ENCODE assay signal across 17 cellular contexts in the genomic region with DNA sequence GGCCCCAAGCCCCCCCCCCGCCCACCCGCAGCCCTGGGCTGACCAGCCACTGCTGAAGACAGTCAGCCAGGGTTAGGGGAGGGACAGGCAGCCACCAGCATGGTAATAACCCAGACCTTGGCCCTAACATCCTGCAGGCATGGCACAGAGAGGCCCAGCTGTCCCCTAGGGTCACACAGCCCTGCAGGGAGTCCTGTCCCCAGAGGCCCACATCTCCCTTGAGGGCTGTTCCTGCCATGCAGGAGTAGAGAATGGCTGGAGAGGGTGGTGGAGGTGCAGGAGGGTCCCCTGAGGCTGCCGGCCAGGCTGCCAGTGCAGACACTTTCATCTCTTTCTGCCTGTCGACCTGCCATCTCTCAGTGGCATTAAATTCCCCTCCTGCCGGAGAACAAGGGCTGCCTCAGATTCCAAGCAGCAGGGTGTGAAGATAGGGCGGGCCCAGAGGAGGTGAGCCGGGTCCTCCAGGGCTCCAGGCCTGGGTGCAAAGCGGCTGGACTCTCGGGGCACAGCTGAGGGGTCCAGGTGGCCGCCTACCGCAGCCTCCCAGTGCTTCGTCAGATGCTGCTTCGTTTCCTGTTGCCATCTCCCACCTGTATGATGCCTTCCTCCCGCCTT. TPM values are rescaled to one million over a fixed set of nuclear protein-coding genes. Genes with fewer than 3 reads are reported as not detected.
DNase-seq lines count a peak whose midpoint lies in the region; FAIRE-seq and TF ChIP-seq lines count a peak whose summit lies in the region.
"Had no signal": no experiment of that assay in that cellular context is flagged by ENCODE, and none has a peak within 500 bp of the region (broad histone marks: within the 10 kb centered on the region; RNA-seq: fewer than 3 reads in every experiment).

No MANE protein-coding gene starts in this region.

- no peak overlapping the region for H2BK20ac ChIP-seq in H1 (ENCODE audit: low read length)

- 83% methylated on average over 12 of the region's 14 CpGs; no CpG with 5 or more reads in 1 of the 2 experiments for WGBS in H1 (ENCODE audit: extremely low coverage in 1 of 2, insufficient coverage in 1 of 2, insufficient read length in 1 of 2, insufficient replicate concordance in 2 of 2, low coverage in 1 of 2, low lambda C conversion rate in 2 of 2, missing lambda C conversion rate in 1 of 2), 2 experiments
- 58 to 84% (median 71%) methylated on average over 12 to 14 of the region's 14 CpGs for WGBS in spleen, 5 donors

- H3K9me3 ChIP-seq in H1 (ENCODE audit: insufficient read depth in 2 of 2, low read depth in 1 of 2, low read length in 1 of 2) (no peaks in the 10 kb centered on the region), spleen (no peaks in the 10 kb centered on the region)
- H3K9me3 ChIP-seq: HAP-1 had no signal

- H4K91ac ChIP-seq in H1 (replicated peaks; ENCODE audit: insufficient read length, low read length): no peak overlapping the region

- H2BK120ac ChIP-seq in H1 (replicated peaks; ENCODE audit: low read depth, low read length): no peak overlapping the region

- no peak for TF ChIP-seq POLR2A in H1 (IDR thresholded peaks at IDR 0.05; ENCODE audit: control extremely low read depth in 1 of 2, low read depth in 2 of 2, low read length in 2 of 2)
- no peak for TF ChIP-seq POLR2A in spleen (IDR thresholded peaks at IDR 0.05)

- peaks cover 0 to 5% (median 0%) of the 10 kb centered on the region in 4 experiments; a peak in 2 of 7 replicates for H3K27me3 ChIP-seq in H1 (replicated peaks in 1 of 4; ENCODE audit: control insufficient read depth in 3 of 4, extremely low read depth in 1 of 4, insufficient read depth in 3 of 4, low read length in 3 of 4)
- no peaks in the 10 kb centered on the region for H3K27me3 ChIP-seq in spleen (replicated peaks in 1 of 7)

- H3K36me3 ChIP-seq in H1 (ENCODE audit: control insufficient read depth in 2 of 4, insufficient read depth in 4 of 4, low read length in 3 of 4): 0 out of 8 replicates have a peak, but pooled peaks cover 0 to 2% (median 0%) of the 10 kb centered on the region in 4 experiments
- peaks cover 0 to 26% (median 2%) of the 10 kb centered on the region in 6 donors for H3K36me3 ChIP-seq in spleen
- H3K36me3 ChIP-seq: HAP-1 had no signal

- peaks cover 4% of the 10 kb centered on the region; the same call in 1 of the 2 replicates for H3K79me1 ChIP-seq in H1 (ENCODE audit: low read depth, low read length)

- no peak for TF ChIP-seq CTCF in H1 (IDR thresholded peaks at IDR 0.05; ENCODE audit: control extremely low read depth in 1 of 3, insufficient read depth in 1 of 3, low read depth in 1 of 3, low read length in 3 of 3)
- TF ChIP-seq CTCF in spleen (IDR thresholded peaks at IDR 0.05 in 8 of 11, conservative IDR thresholded peaks at IDR 0.05 in 3 of 11): no peak

- TF ChIP-seq RAD21 in H1 (IDR thresholded peaks at IDR 0.05 in 1 of 2, conservative IDR thresholded peaks at IDR 0.05 in 1 of 2; ENCODE audit: low read depth in 2 of 2, low read length in 2 of 2): no peak

- no peak overlapping the region for H3K18ac ChIP-seq in H1 (ENCODE audit: extremely low read depth, low read length)

- H3K23me2 ChIP-seq in H1 (ENCODE audit: low read depth, low read length): no peaks in the 10 kb centered on the region

- no peak overlapping the region for H3K56ac ChIP-seq in H1 (replicated peaks; ENCODE audit: insufficient read length, low read depth, low read length)

- H3K79me2 ChIP-seq in H1 (ENCODE audit: control insufficient read depth in 1 of 2, insufficient read depth in 2 of 2, low read length in 2 of 2): no peaks in the 10 kb centered on the region

- peaks cover 11 to 31% of the 10 kb centered on the region in 2 experiments for H4K20me1 ChIP-seq in H1 (replicated peaks in 1 of 2; ENCODE audit: control insufficient read depth in 1 of 2, insufficient read depth in 2 of 2, low read length in 2 of 2)

- POLR2A ChIA-PET in H1 (lab: Charles Lee; ENCODE audit: partially characterized antibody): interaction anchor here (0.7 to 9.8 kb wide), 14 partner anchors 8 to 50 kb away, joined by 3 to 76 read pairs (median 5); no protein-coding TSS in a partner anchor

- H3K4me1 ChIP-seq in H1 (replicated peaks in 1 of 4; ENCODE audit: control insufficient read depth in 3 of 4, insufficient read depth in 4 of 4, low read length in 3 of 4) (peaks cover 39 to 69% (median 60%) of the 10 kb centered on the region in 4 experiments), spleen (peaks cover 25 to 95% (median 73%) of the 10 kb centered on the region in 6 donors)
- H3K4me1 ChIP-seq: HAP-1 had no signal

- H3K27ac ChIP-seq in H1 (ENCODE audit: low read depth, low read length) (no peak overlapping the region), spleen (peak overlapping the region in 5 of 8 donors; percentile 39 to 74 (median 44))

- H3K4me3 ChIP-seq in H1 (ENCODE audit: extremely low read depth in 1 of 4, insufficient read depth in 2 of 4, low read depth in 3 of 4, low read length in 4 of 4): no peak overlapping the region
- H3K4me3 ChIP-seq in spleen: no peak overlapping the region
- H3K4me3 ChIP-seq: HAP-1 had no signal

- no peak overlapping the region for H3K23ac ChIP-seq in H1 (ENCODE audit: insufficient read length)

- H2BK15ac ChIP-seq in H1 (ENCODE audit: low read length): 0 out of 2 replicates have a peak overlapping the region, but pooled peaks have one; percentile 63

- no peak overlapping the region for H4K8ac ChIP-seq in H1 (ENCODE audit: extremely low read depth, insufficient read depth, low read length)

- H4K5ac ChIP-seq in H1 (ENCODE audit: insufficient read length, low read depth, low read length): no peak overlapping the region

- H2BK12ac ChIP-seq in H1 (ENCODE audit: low read depth, low read length): 0 out of 2 replicates have a peak overlapping the region, but pooled peaks have one; percentile 51

- CTCF ChIA-PET in H1 (lab: Charles Lee; ENCODE audit: partially characterized antibody): interaction anchor here (1.0 to 7.7 kb wide), 16 partner anchors 10 to 78 kb away, joined by 3 to 97 read pairs (median 5); no protein-coding TSS in a partner anchor

- H2BK5ac ChIP-seq in H1 (ENCODE audit: low read depth, low read length): no peak overlapping the region

- H3K4me2 ChIP-seq in H1 (ENCODE audit: insufficient read depth in 1 of 2, low read depth in 2 of 2, low read length in 2 of 2): no peak overlapping the region

- no peak overlapping the region for H2AK5ac ChIP-seq in H1 (ENCODE audit: low read depth, low read length)

- no peak overlapping the region for H3K14ac ChIP-seq in H1 (ENCODE audit: insufficient read length)

- no peak for TF ChIP-seq EP300 in H1 (IDR thresholded peaks at IDR 0.05; ENCODE audit: borderline replicate concordance in 1 of 2, low read depth in 2 of 2, low read length in 2 of 2)

- no peak overlapping the region for H3K9ac ChIP-seq in H1 (replicated peaks in 1 of 4; ENCODE audit: extremely low read depth in 1 of 4, low read depth in 3 of 4, low read length in 3 of 4)

- no peak overlapping the region for H2AFZ ChIP-seq in H1 (ENCODE audit: low read length)

- no peak for FAIRE-seq in H1 (lab: Jason Lieb, UNC)

- peak; percentile 50 for DNase-seq in ELF-1 (ENCODE audit: low read depth, low spot score)
- peak; percentile 59 for DNase-seq in NAMALWA (ENCODE audit: low spot score)
- no peak for DNase-seq in H1 (ENCODE audit: low read depth in 1 of 2, low spot score in 2 of 2)
- no peak for DNase-seq in spleen
- DNase-seq in kidney tubule cell (ENCODE audit: low spot score): no peak
- no peak for DNase-seq in HuH-7 (ENCODE audit: low spot score)
- DNase-seq in head of caudate nucleus: no peak
- DNase-seq: activated CD4-positive, alpha-beta T cell treated with anti-CD3 and anti-CD28 coated beads, Interleukin-2, amount 10 ng/mL, durations not matched to agents 7 days and 5 days; activated CD8-positive, alpha-beta memory T cell treated with anti-CD3 and anti-CD28 coated beads, Interleukin-2, amount 50 U/mL, for 48 hours; activated gamma-delta T cell treated with Interleukin-2 at 50 U/mL for 16 hours; cerebellar nuclear complex; hippocampal formation; islet precursor cell; NCI-H1417 treated with DMSO at 0.1 percent for 48 hours; NCI-H748 treated with DMSO at 0.1 percent for 48 hours; nephron progenitor cell had no signal

- intact Hi-C loops in spleen (cut with DNase I; ENCODE audit: low total_unique reads) (loop anchor here (5.0 kb wide), 1 partner anchor 56 kb away; no protein-coding TSS in a partner anchor), head of caudate nucleus (cut with DNase I) (loop anchor here (5.0 kb wide), 1 partner anchor 41 kb away; a partner anchor contains a TSS)

- H3K4ac ChIP-seq in H1 (replicated peaks; ENCODE audit: insufficient read length, low read depth, low read length): no peak overlapping the region

TF ChIP-seq in H1, 55 proteins besides CTCF, POLR2A, EP300 and RAD21:
- TF ChIP-seq, protein P1, sequence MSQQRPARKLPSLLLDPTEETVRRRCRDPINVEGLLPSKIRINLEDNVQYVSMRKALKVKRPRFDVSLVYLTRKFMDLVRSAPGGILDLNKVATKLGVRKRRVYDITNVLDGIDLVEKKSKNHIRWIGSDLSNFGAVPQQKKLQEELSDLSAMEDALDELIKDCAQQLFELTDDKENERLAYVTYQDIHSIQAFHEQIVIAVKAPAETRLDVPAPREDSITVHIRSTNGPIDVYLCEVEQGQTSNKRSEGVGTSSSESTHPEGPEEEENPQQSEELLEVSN (IDR thresholded peaks at IDR 0.05): 0 out of 2 replicates have a peak, but pooled peaks have one; percentile 27
- no peak for TF ChIP-seq RXRA (IDR thresholded peaks at IDR 0.05; ENCODE audit: insufficient read depth, low read depth, low read length)
- TF ChIP-seq, protein P2, sequence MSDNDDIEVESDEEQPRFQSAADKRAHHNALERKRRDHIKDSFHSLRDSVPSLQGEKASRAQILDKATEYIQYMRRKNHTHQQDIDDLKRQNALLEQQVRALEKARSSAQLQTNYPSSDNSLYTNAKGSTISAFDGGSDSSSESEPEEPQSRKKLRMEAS (IDR thresholded peaks at IDR 0.05): 0 out of 2 replicates have a peak, but pooled peaks have one; percentile 12
- no peak for TF ChIP-seq BACH1 (IDR thresholded peaks at IDR 0.05; ENCODE audit: low read length)
- no peak for TF ChIP-seq RBBP5 (IDR thresholded peaks at IDR 0.05; ENCODE audit: borderline replicate concordance, low read depth, low read length)

RNA-seq across cellular contexts. Expression of a gene that starts 40.0 kb away (rescaled TPM):
- 74.0 and 78.3 TPM in 2 replicates for total RNA-seq in H1 (2021; fragmentation: NEBNext Ultra II Directional; extraction: Animal tissue kit (Norgen Biotek cat#: 25700))
- polyA plus RNA-seq in H1 (2011; rRNA removed) (61.4 and 83.5 TPM in 2 replicates), spleen (10 to 100 TPM; 46.4 to 69.5 (median 60.8) TPM)
- 68.8 TPM for polyA plus RNA-seq in H1 (2011; cell fraction: cytosol; rRNA removed)
- 52.7 TPM for polyA plus RNA-seq in H1 (2011; cell fraction: nucleus; rRNA removed)
- 35.6 to 47.4 TPM (median 43.3 TPM) in 4 replicates for polyA plus RNA-seq in H1 (2012, experiment 1 of 2)
- polyA plus RNA-seq in H1 (2012, experiment 2 of 2): 56.6 TPM
- polyA plus RNA-seq in H1 (2013, experiment 1 of 2): 62.3 TPM
- polyA plus RNA-seq in H1 (2013, experiment 2 of 2): 67.3 TPM
- polyA minus RNA-seq in H1 (2011; rRNA and poly(A)+ RNA removed): 25.6 and 39.8 TPM in 2 replicates
- 50.7 TPM for polyA minus RNA-seq in H1 (2011; cell fraction: cytosol; rRNA and poly(A)+ RNA removed)
- polyA minus RNA-seq in H1 (2011; cell fraction: nucleus; rRNA and poly(A)+ RNA removed): 39.2 TPM
- total RNA-seq in spleen: 10 to 100 TPM; 57.5 to 69.5 (median 62.8) TPM

Comparison
In these comparisons a context has a peak if more than half of its experiments do, and no peak if none do; other contexts are left out.
1. DNase-seq: peak in ELF-1 (single experiment) and NAMALWA (single experiment); none in H1 (0 of 2), spleen (single experiment), kidney tubule cell (single experiment), HuH-7 (single experiment) and head of caudate nucleus (0 of 42).